ENCODE assay signal across 17 cellular contexts in genomic region chr7:147833549-147833948, GRCh38.
A peak's percentile ranks its signal among the peaks of the same experiment; 100 is the strongest.
DNase-seq lines count a peak whose midpoint lies in the region; ATAC-seq and TF ChIP-seq lines count a peak whose summit lies in the region.
"Had no signal": no experiment of that assay in that cellular context is flagged by ENCODE, and none has a peak within 500 bp of the region (broad histone marks: within the 10 kb centered on the region; RNA-seq: fewer than 3 reads in every experiment).

No MANE protein-coding gene starts in this region.

- H3K9ac ChIP-seq in HUES48 (ENCODE audit: low read depth, low read length): no peak overlapping the region
- H3K9ac ChIP-seq: GM23248 had no signal

- H3K9me3 ChIP-seq in HUES48 (ENCODE audit: control insufficient read depth, insufficient read depth, low read length) (peaks cover 9% of the 10 kb centered on the region; the same call in 1 of the 2 replicates), upper lobe of left lung (peaks cover 0 to 7% (median 1%) of the 10 kb centered on the region in 4 donors)
- H3K9me3 ChIP-seq: ascending aorta had no signal

- TF ChIP-seq POLR2A in upper lobe of left lung (IDR thresholded peaks at IDR 0.05): no peak

- H3K4me1 ChIP-seq in HUES48 (ENCODE audit: control insufficient read depth, insufficient read depth, low read length) (peaks cover 4% of the 10 kb centered on the region), upper lobe of left lung (no peaks in the 10 kb centered on the region)
- H3K4me1 ChIP-seq: ascending aorta had no signal

- no peaks in the 10 kb centered on the region for H3K27me3 ChIP-seq in HUES48 (ENCODE audit: control insufficient read depth, insufficient read depth, low read length)
- H3K27me3 ChIP-seq in upper lobe of left lung: no peaks in the 10 kb centered on the region
- H3K27me3 ChIP-seq: ascending aorta had no signal

- no peaks in the 10 kb centered on the region for H3K36me3 ChIP-seq in HUES48 (ENCODE audit: control insufficient read depth, insufficient read depth, low read length)
- H3K36me3 ChIP-seq in upper lobe of left lung: no peaks in the 10 kb centered on the region
- H3K36me3 ChIP-seq: ascending aorta had no signal

- TF ChIP-seq CTCF in upper lobe of left lung (IDR thresholded peaks at IDR 0.05): no peak

- DNase-seq in D341Med (ENCODE audit: low spot score) (peak; percentile 21), SW480 (ENCODE audit: low spot score) (peak; percentile 2), left kidney (ENCODE audit: low read depth, low spot score) (peak; percentile 15), upper lobe of left lung (no peak), NCI-H2107 treated with DMSO at 0.1 percent for 48 hours (lab: John Stamatoyannopoulos, UW; ENCODE audit: unreplicated experiment) (no peak)
- DNase-seq: activated CD4-positive, alpha-beta T cell treated with anti-CD3 and anti-CD28 coated beads, Interleukin-2, amount 50 U/mL, for 1 hour; activated naive CD4-positive, alpha-beta T cell; AML-193; Calu3; GM23248; left colon; NCI-H1436 treated with DMSO at 0.1 percent for 48 hours; NCI-H446 treated with DMSO at 0.1 percent for 48 hours; stimulated activated CD4-positive, alpha-beta T cell treated with anti-CD3 and anti-CD28 coated beads, Interleukin-1b, Interleukin-23, amount 100 ng/mL, for 48 hours had no signal

- TF ChIP-seq EP300 in upper lobe of left lung (IDR thresholded peaks at IDR 0.05): no peak

- H3K4me3 ChIP-seq in HUES48 (ENCODE audit: low read depth, low read length) (no peak overlapping the region), upper lobe of left lung (no peak overlapping the region)
- H3K4me3 ChIP-seq: ascending aorta, GM23248 had no signal

- H3K27ac ChIP-seq in HUES48 (ENCODE audit: low read depth, low read length) (peak overlapping the region; percentile 18), upper lobe of left lung (no peak overlapping the region)
- H3K27ac ChIP-seq: ascending aorta, GM23248 had no signal

- ATAC-seq in GM19397 (IDR thresholded peaks at IDR 0.05; ENCODE audit: unreplicated experiment) (no peak), upper lobe of left lung (ENCODE audit: low FRiP score in 2 of 2) (no peak)
- ATAC-seq: left colon had no signal

- 75 to 79% methylated on average over 5 of the region's 5 CpGs for WGBS in upper lobe of left lung, 2 donors

Comparison
In these comparisons a context has a peak if more than half of its experiments do, and no peak if none do; other contexts are left out.
1. DNase-seq: peak in D341Med (single experiment), SW480 (single experiment) and left kidney (single experiment); none in upper lobe of left lung (0 of 2) and NCI-H2107 treated with DMSO at 0.1 percent for 48 hours (single experiment).